In the genomic region with DNA sequence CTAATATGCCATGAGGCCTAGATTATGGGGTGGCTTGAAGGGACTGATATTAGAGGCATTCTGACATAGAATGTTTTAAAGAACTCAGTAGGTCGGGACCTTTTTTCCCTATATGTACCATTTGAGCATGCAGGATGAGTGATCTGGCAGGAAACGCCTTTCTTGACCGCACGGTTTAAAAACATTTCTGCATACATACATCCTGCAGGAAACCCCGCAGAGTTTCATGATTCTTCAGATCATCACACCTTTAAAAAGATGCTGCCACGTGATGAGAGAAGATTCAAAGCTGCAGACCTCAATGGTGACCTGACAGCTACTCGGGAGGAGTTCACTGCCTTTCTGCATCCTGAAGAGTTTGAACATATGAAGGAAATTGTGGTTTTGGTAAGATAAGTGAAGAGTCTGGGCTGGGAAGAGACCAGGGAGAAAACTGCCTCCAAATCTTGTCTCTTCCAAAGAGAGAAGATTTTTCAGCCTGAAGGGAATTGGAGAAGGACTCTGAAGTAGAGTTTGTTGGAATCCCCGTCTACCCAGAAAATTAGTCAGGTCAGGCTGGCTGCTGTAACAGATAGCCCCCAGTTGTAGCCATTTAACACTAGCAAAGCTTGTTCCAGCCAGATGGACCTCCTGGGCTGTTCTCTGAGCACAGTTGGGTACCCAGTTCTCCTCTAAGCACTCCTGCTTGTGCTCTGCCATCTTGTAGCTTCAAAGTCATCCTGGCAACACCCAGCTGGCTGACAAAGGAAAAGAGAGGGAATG, we compare ENCODE assay signal across 14 cellular contexts. TPM values are rescaled to one million over a fixed set of nuclear protein-coding genes. Genes with fewer than 3 reads are reported as not detected.
DNase-seq lines count a peak whose midpoint lies in the region; ATAC-seq and TF ChIP-seq lines count a peak whose summit lies in the region.
"Had no signal": no experiment of that assay in that cellular context is flagged by ENCODE, and none has a peak within 500 bp of the region (broad histone marks: within the 10 kb centered on the region; RNA-seq: fewer than 3 reads in every experiment).

No MANE protein-coding gene starts in this region.

- H3K36me3 Mint-ChIP-seq in activated naive CD4-positive, alpha-beta T cell treated with anti-CD3 and anti-CD28 coated beads, Interleukin-2, amount 50 U/mL, for 72 hours, result peaks cover 45 to 53% of the 10 kb centered on the region in 2 donors
- H3K36me3 Mint-ChIP-seq in activated naive CD4-positive, alpha-beta T cell treated with anti-CD3 and anti-CD28 coated beads, Interleukin-2, amount 10 ng/mL, durations not matched to agents 7 days and 5 days, result peaks cover 50% of the 10 kb centered on the region
- H3K36me3 Mint-ChIP-seq in activated T-helper 17 cell treated with anti-CD3 and anti-CD28 coated beads, Interleukin-2, amount 50 U/mL, for 72 hours (ENCODE audit: low read depth), result peaks cover 65% of the 10 kb centered on the region
- peaks cover 30% of the 10 kb centered on the region for H3K36me3 Mint-ChIP-seq in central memory CD8-positive, alpha-beta T cell (ENCODE audit: insufficient read depth)
- H3K36me3 Mint-ChIP-seq in neural crest cell (ENCODE audit: low read depth), result peaks cover 57% of the 10 kb centered on the region

- CTCF ChIA-PET in activated naive CD4-positive, alpha-beta T cell treated with anti-CD3 and anti-CD28 coated beads, Interleukin-2, amount 10 ng/mL, durations not matched to agents 7 days and 5 days (lab: Charles Lee), result no interaction called here

- H3K27ac Mint-ChIP-seq in activated naive CD4-positive, alpha-beta T cell treated with anti-CD3 and anti-CD28 coated beads, Interleukin-2, amount 50 U/mL, for 72 hours, result no peak overlapping the region
- H3K27ac Mint-ChIP-seq in activated naive CD4-positive, alpha-beta T cell treated with anti-CD3 and anti-CD28 coated beads, Interleukin-2, amount 10 ng/mL, durations not matched to agents 7 days and 5 days, result no peak overlapping the region
- H3K27ac Mint-ChIP-seq in activated T-helper 17 cell treated with anti-CD3 and anti-CD28 coated beads, Interleukin-2, amount 50 U/mL, for 72 hours, result no peak overlapping the region
- H3K27ac Mint-ChIP-seq in central memory CD8-positive, alpha-beta T cell (ENCODE audit: low read depth), result peak overlapping the region; percentile 45
- no peak overlapping the region for H3K27ac Mint-ChIP-seq in neural crest cell (ENCODE audit: unreplicated experiment)
- H3K27ac Mint-ChIP-seq: B cell; CD4-positive, alpha-beta T cell had no signal

- H3K27me3 Mint-ChIP-seq in activated naive CD4-positive, alpha-beta T cell treated with anti-CD3 and anti-CD28 coated beads, Interleukin-2, amount 10 ng/mL, durations not matched to agents 7 days and 5 days, result no peaks in the 10 kb centered on the region
- no peaks in the 10 kb centered on the region for H3K27me3 Mint-ChIP-seq in activated T-helper 17 cell treated with anti-CD3 and anti-CD28 coated beads, Interleukin-2, amount 50 U/mL, for 72 hours
- H3K27me3 Mint-ChIP-seq in central memory CD8-positive, alpha-beta T cell, result no peaks in the 10 kb centered on the region
- H3K27me3 Mint-ChIP-seq in neural crest cell (ENCODE audit: low read depth), result no peaks in the 10 kb centered on the region
- H3K27me3 Mint-ChIP-seq: B cell; CD4-positive, alpha-beta T cell had no signal

- TF ChIP-seq CTCF in neural crest cell (conservative IDR thresholded peaks at IDR 0.05), result no peak

- H3K9me3 Mint-ChIP-seq in activated naive CD4-positive, alpha-beta T cell treated with anti-CD3 and anti-CD28 coated beads, Interleukin-2, amount 50 U/mL, for 72 hours, result no peaks in the 10 kb centered on the region
- peaks cover 2% of the 10 kb centered on the region for H3K9me3 Mint-ChIP-seq in activated naive CD4-positive, alpha-beta T cell treated with anti-CD3 and anti-CD28 coated beads, Interleukin-2, amount 10 ng/mL, durations not matched to agents 7 days and 5 days
- no peaks in the 10 kb centered on the region for H3K9me3 Mint-ChIP-seq in activated T-helper 17 cell treated with anti-CD3 and anti-CD28 coated beads, Interleukin-2, amount 50 U/mL, for 72 hours
- no peaks in the 10 kb centered on the region for H3K9me3 Mint-ChIP-seq in central memory CD8-positive, alpha-beta T cell
- H3K9me3 Mint-ChIP-seq in neural crest cell, result no peaks in the 10 kb centered on the region
- H3K9me3 Mint-ChIP-seq: CD4-positive, alpha-beta T cell had no signal

- ATAC-seq in activated naive CD4-positive, alpha-beta T cell treated with anti-CD3 and anti-CD28 coated beads, Interleukin-2, amount 50 U/mL, for 72 hours, result peak; percentile 13 to 41
- peak; percentile 49 for ATAC-seq in activated T-helper 17 cell treated with anti-CD3 and anti-CD28 coated beads, Interleukin-2, amount 50 U/mL, for 72 hours (replicated peaks)
- peak; percentile 47 for ATAC-seq in central memory CD8-positive, alpha-beta T cell (replicated peaks; ENCODE audit: extremely low read depth, poor library complexity, severe bottlenecking)

- DNase-seq in activated naive CD4-positive, alpha-beta T cell treated with anti-CD3 and anti-CD28 coated beads, Interleukin-2, amount 50 U/mL, for 72 hours (ENCODE audit: low spot score in 2 of 2), result no peak
- no peak for DNase-seq in activated naive CD4-positive, alpha-beta T cell treated with anti-CD3 and anti-CD28 coated beads, Interleukin-2, amount 10 ng/mL, durations not matched to agents 7 days and 5 days
- DNase-seq in central memory CD8-positive, alpha-beta T cell (ENCODE audit: low spot score in 2 of 2), result no peak
- DNase-seq in neural crest cell (ENCODE audit: low read depth, low spot score) (no peak), NCI-H1436 (lab: John Stamatoyannopoulos, UW) (no peak), RPMI8226 (no peak)
- DNase-seq: C1 segment of cervical spinal cord; CD4-positive, alpha-beta T cell; COR-L47; DMS153; DMS79 treated with DMSO at 0.1 percent for 48 hours; EL had no signal

- no peak overlapping the region for H3K4me3 Mint-ChIP-seq in activated naive CD4-positive, alpha-beta T cell treated with anti-CD3 and anti-CD28 coated beads, Interleukin-2, amount 10 ng/mL, durations not matched to agents 7 days and 5 days
- H3K4me3 Mint-ChIP-seq in activated T-helper 17 cell treated with anti-CD3 and anti-CD28 coated beads, Interleukin-2, amount 50 U/mL, for 72 hours, result no peak overlapping the region
- no peak overlapping the region for H3K4me3 Mint-ChIP-seq in central memory CD8-positive, alpha-beta T cell
- H3K4me3 Mint-ChIP-seq in neural crest cell, result peak overlapping the region; percentile 9
- H3K4me3 Mint-ChIP-seq: B cell; CD4-positive, alpha-beta T cell had no signal

- H3K4me1 Mint-ChIP-seq in activated naive CD4-positive, alpha-beta T cell treated with anti-CD3 and anti-CD28 coated beads, Interleukin-2, amount 10 ng/mL, durations not matched to agents 7 days and 5 days, result peaks cover 15% of the 10 kb centered on the region
- peaks cover 22% of the 10 kb centered on the region for H3K4me1 Mint-ChIP-seq in activated T-helper 17 cell treated with anti-CD3 and anti-CD28 coated beads, Interleukin-2, amount 50 U/mL, for 72 hours
- peaks cover 33% of the 10 kb centered on the region for H3K4me1 Mint-ChIP-seq in central memory CD8-positive, alpha-beta T cell
- peaks cover 34% of the 10 kb centered on the region for H3K4me1 Mint-ChIP-seq in neural crest cell
- H3K4me1 Mint-ChIP-seq: B cell had no signal

RNA-seq across cellular contexts. Expression of a gene that starts 7.4 kb away (rescaled TPM):
- 10 to 100 TPM in 1 of 2 donors, 1 to 10 TPM in 1; 8.6 to 27.2 TPM for total RNA-seq in activated naive CD4-positive, alpha-beta T cell treated with anti-CD3 and anti-CD28 coated beads, Interleukin-2, amount 50 U/mL, for 72 hours
- 10 to 100 TPM; 13.8 to 30.3 TPM for total RNA-seq in activated T-helper 17 cell treated with anti-CD3 and anti-CD28 coated beads, Interleukin-2, amount 50 U/mL, for 72 hours
- total RNA-seq in neural crest cell, result 167 and 185 TPM in 2 replicates
